21 cellular contexts compared by ENCODE assay signal in the genomic region with DNA sequence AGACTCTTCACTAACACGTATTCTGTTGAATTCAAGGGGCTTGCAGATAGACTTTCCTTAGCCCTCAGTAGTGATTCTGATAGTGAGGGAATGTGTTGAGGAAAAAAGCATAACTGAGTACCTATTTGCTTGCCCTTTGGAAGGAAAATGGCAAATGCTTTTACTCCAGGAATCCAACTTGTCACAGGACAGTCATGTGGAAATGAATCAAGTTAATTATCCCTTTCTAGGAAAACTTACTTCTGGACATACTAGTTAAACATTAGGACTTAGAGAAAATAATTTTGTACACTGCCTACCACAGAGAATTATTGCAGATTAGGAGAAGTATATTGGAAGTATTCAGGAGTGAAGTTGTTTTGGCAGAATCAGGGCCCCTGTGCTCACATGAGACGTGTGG.
"Had no signal": no experiment of that assay in that cellular context is flagged by ENCODE, and none has a peak within 500 bp of the region (broad histone marks: within the 10 kb centered on the region; RNA-seq: fewer than 3 reads in every experiment).

No MANE protein-coding gene starts in this region.

- H3K27me3 ChIP-seq: gastrocnemius medialis, heart right ventricle, right atrium auricular region, sigmoid colon, testis, tibial nerve, upper lobe of right lung, vagina had no signal

- H3K27ac ChIP-seq: coronary artery, gastrocnemius medialis, heart right ventricle, parathyroid adenoma, psoas muscle, right atrium auricular region, sigmoid colon, skin epidermis, testis, tibial nerve, upper lobe of right lung, vagina had no signal

- H3K9ac ChIP-seq: parathyroid adenoma had no signal

- H2AFZ ChIP-seq: parathyroid adenoma had no signal

- H3K4me3 ChIP-seq: coronary artery, gastrocnemius medialis, heart right ventricle, psoas muscle, right atrium auricular region, sigmoid colon, skin epidermis, testis, tibial nerve, upper lobe of right lung, vagina had no signal

- H3K36me3 ChIP-seq: gastrocnemius medialis, heart right ventricle, right atrium auricular region, sigmoid colon, tibial nerve, upper lobe of right lung, vagina had no signal

- H3K9me3 ChIP-seq: gastrocnemius medialis, heart right ventricle, psoas muscle, right atrium auricular region, sigmoid colon, testis, tibial nerve, upper lobe of right lung, vagina had no signal

- DNase-seq: effector CD4-positive, alpha-beta T cell; gastrocnemius medialis; heart right ventricle; hypothalamus; left colon; natural killer cell; psoas muscle; sigmoid colon; stimulated activated CD4-positive, alpha-beta T cell treated with anti-CD3 and anti-CD28 coated beads, Interleukin-2, amount 100 ng/mL, for 24 hours; stimulated activated CD4-positive, alpha-beta T cell treated with anti-CD3 and anti-CD28 coated beads, Interleukin-4, amount 100 ng/mL, for 4 hours; stimulated activated naive B cell treated with anti-CD40 and anti-IgM and Interleukin-4, amounts not matched to agents 10 μg/mL and 1 μg/mL and 100 μg/mL, for 72 hours; stimulated activated naive CD8-positive, alpha-beta T cell treated with anti-CD3 and anti-CD28 coated beads, Interleukin-15, amount 100 ng/mL, for 72 hours; testis; upper lobe of right lung had no signal

- H3K4me1 ChIP-seq: gastrocnemius medialis, heart right ventricle, parathyroid adenoma, psoas muscle, right atrium auricular region, sigmoid colon, testis, tibial nerve, upper lobe of right lung, vagina had no signal

- ATAC-seq: esophagus mucosa; gastrocnemius medialis; heart right ventricle; left colon; natural killer cell; psoas muscle; stimulated activated naive B cell treated with anti-CD40 and anti-IgM and Interleukin-4, amounts not matched to agents 10 μg/mL and 1 μg/mL and 100 μg/mL, for 72 hours; stimulated activated naive CD8-positive, alpha-beta T cell treated with anti-CD3 and anti-CD28 coated beads, Interleukin-15, amount 100 ng/mL, for 72 hours; upper lobe of right lung had no signal
